In the genomic region with DNA sequence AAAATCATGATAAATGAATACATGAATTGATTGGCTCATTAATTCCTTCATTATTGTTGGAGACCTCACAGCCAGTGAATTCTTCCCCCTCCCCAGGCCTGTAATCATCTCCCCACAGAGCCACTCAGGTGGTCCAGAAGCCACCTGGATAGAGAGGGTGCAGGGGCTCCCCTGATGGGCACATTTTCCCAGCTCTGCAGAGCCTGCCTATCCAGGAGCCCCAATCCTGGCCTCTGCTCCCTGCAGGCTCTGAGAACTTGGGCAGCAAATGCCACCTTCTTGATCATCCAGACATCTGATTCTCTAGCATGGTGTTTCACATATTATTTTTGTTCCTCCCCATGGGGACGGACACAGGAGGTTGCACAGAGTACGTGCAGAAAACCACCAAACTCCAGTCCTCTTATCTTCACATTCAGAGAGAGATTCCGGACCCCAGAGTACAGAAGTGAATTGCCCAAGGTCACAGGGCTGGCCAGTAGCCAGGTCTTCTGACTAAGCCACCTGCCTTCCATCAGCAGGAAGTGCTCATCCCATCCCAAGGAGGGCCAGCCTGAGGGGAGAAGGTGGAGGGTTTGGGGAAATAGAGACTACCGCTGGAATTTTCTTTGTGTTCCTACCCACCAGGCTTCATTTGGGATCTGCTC, we compare ENCODE assay signal across 1 cellular context.
TF ChIP-seq lines count a peak whose summit lies in the region.

No MANE protein-coding gene starts in this region.

TF ChIP-seq in HepG2, 621 proteins besides CTCF, POLR2A, EP300 and RAD21 (continued from another document and continues in another):
- TF ChIP-seq, protein P1, sequence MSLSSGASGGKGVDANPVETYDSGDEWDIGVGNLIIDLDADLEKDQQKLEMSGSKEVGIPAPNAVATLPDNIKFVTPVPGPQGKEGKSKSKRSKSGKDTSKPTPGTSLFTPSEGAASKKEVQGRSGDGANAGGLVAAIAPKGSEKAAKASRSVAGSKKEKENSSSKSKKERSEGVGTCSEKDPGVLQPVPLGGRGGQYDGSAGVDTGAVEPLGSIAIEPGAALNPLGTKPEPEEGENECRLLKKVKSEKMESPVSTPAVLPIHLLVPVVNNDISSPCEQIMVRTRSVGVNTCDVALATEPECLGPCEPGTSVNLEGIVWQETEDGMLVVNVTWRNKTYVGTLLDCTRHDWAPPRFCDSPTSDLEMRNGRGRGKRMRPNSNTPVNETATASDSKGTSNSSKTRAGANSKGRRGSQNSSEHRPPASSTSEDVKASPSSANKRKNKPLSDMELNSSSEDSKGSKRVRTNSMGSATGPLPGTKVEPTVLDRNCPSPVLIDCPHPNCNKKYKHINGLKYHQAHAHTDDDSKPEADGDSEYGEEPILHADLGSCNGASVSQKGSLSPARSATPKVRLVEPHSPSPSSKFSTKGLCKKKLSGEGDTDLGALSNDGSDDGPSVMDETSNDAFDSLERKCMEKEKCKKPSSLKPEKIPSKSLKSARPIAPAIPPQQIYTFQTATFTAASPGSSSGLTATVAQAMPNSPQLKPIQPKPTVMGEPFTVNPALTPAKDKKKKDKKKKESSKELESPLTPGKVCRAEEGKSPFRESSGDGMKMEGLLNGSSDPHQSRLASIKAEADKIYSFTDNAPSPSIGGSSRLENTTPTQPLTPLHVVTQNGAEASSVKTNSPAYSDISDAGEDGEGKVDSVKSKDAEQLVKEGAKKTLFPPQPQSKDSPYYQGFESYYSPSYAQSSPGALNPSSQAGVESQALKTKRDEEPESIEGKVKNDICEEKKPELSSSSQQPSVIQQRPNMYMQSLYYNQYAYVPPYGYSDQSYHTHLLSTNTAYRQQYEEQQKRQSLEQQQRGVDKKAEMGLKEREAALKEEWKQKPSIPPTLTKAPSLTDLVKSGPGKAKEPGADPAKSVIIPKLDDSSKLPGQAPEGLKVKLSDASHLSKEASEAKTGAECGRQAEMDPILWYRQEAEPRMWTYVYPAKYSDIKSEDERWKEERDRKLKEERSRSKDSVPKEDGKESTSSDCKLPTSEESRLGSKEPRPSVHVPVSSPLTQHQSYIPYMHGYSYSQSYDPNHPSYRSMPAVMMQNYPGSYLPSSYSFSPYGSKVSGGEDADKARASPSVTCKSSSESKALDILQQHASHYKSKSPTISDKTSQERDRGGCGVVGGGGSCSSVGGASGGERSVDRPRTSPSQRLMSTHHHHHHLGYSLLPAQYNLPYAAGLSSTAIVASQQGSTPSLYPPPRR (CRISPR knock-in tag; IDR thresholded peaks at IDR 0.05; ENCODE audit: borderline replicate concordance): peak; percentile 33; the same call in 1 of the 2 replicates
- TF ChIP-seq RCOR2 (CRISPR knock-in tag; IDR thresholded peaks at IDR 0.05): peak; percentile 89; the same call in 1 of the 2 replicates
- 0 out of 2 replicates have a peak, but pooled peaks have one; percentile 27 for TF ChIP-seq NR2F2 (IDR thresholded peaks at IDR 0.05; ENCODE audit: borderline replicate concordance, low read depth)
- TF ChIP-seq TEAD3 (CRISPR knock-in tag; optimal IDR thresholded peaks at IDR 0.05; ENCODE audit: borderline replicate concordance): peak; percentile 36
- TF ChIP-seq KLF6 (CRISPR knock-in tag; IDR thresholded peaks at IDR 0.05): 0 out of 2 replicates have a peak, but pooled peaks have one; percentile 19
- peak; percentile 84 for TF ChIP-seq ZNF607 (CRISPR knock-in tag; IDR thresholded peaks at IDR 0.05; ENCODE audit: borderline replicate concordance)
- peak; percentile 65; the same call in 1 of the 2 replicates for TF ChIP-seq HOXA3 (CRISPR knock-in tag; IDR thresholded peaks at IDR 0.05)
- TF ChIP-seq CEBPG (CRISPR knock-in tag; IDR thresholded peaks at IDR 0.05): peak; percentile 68
- peak; percentile 77; the same call in 1 of the 2 replicates for TF ChIP-seq HMG20A (CRISPR knock-in tag; IDR thresholded peaks at IDR 0.05; ENCODE audit: borderline replicate concordance)
- TF ChIP-seq ATF1 (CRISPR knock-in tag; IDR thresholded peaks at IDR 0.05): peak; percentile 51; the same call in 1 of the 2 replicates
- 0 out of 2 replicates have a peak, but pooled peaks have one; percentile 14 for TF ChIP-seq ZSCAN20 (CRISPR knock-in tag; IDR thresholded peaks at IDR 0.05; ENCODE audit: borderline replicate concordance)
- peak; percentile 90 for TF ChIP-seq ZNF605 (CRISPR knock-in tag; IDR thresholded peaks at IDR 0.05)
- no peak for TF ChIP-seq NR1H2 (CRISPR knock-in tag; IDR thresholded peaks at IDR 0.05; ENCODE audit: borderline replicate concordance, low read depth)
- TF ChIP-seq RXRA (CRISPR knock-in tag; IDR thresholded peaks at IDR 0.05): peak; percentile 61; the same call in 1 of the 2 replicates
- no peak for TF ChIP-seq FOXK1 (CRISPR knock-in tag; IDR thresholded peaks at IDR 0.05; ENCODE audit: borderline replicate concordance, low read depth)
- TF ChIP-seq ZNF737 (CRISPR knock-in tag; IDR thresholded peaks at IDR 0.05; ENCODE audit: borderline replicate concordance): no peak
- TF ChIP-seq ELF1 (CRISPR knock-in tag; IDR thresholded peaks at IDR 0.05): peak; percentile 67
- TF ChIP-seq, protein P2, sequence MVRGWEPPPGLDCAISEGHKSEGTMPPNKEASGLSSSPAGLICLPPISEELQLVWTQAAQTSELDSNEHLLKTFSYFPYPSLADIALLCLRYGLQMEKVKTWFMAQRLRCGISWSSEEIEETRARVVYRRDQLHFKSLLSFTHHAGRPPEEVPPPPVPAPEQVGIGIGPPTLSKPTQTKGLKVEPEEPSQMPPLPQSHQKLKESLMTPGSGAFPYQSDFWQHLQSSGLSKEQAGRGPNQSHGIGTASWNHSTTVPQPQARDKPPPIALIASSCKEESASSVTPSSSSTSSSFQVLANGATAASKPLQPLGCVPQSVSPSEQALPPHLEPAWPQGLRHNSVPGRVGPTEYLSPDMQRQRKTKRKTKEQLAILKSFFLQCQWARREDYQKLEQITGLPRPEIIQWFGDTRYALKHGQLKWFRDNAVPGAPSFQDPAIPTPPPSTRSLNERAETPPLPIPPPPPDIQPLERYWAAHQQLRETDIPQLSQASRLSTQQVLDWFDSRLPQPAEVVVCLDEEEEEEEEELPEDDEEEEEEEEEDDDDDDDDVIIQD (CRISPR knock-in tag; IDR thresholded peaks at IDR 0.05; ENCODE audit: low read depth): peak; percentile 50; the same call in 1 of the 2 replicates
- TF ChIP-seq ZKSCAN8 (CRISPR knock-in tag; IDR thresholded peaks at IDR 0.05; ENCODE audit: borderline replicate concordance): peak; percentile 68; the same call in 1 of the 2 replicates
- TF ChIP-seq BORCS8-MEF2B (CRISPR knock-in tag; IDR thresholded peaks at IDR 0.05): no peak
- 0 out of 2 replicates have a peak, but pooled peaks have one; percentile 24 for TF ChIP-seq MIXL1 (CRISPR knock-in tag; IDR thresholded peaks at IDR 0.05)
- peak; percentile 96 for TF ChIP-seq ESRRA (CRISPR knock-in tag; IDR thresholded peaks at IDR 0.05; ENCODE audit: low read depth)
- peak; percentile 66 for TF ChIP-seq PHF21A (CRISPR knock-in tag; IDR thresholded peaks at IDR 0.05)
- no peak for TF ChIP-seq ZNF30 (CRISPR knock-in tag; IDR thresholded peaks at IDR 0.05)
- TF ChIP-seq FOXO1 (CRISPR knock-in tag; IDR thresholded peaks at IDR 0.05): peak; percentile 40; the same call in 1 of the 2 replicates
- TF ChIP-seq HDAC2 (CRISPR knock-in tag; IDR thresholded peaks at IDR 0.05): peak; percentile 88
- peak; percentile 94 for TF ChIP-seq PAXIP1 (CRISPR knock-in tag; conservative IDR thresholded peaks at IDR 0.05)
- TF ChIP-seq KDM6A (CRISPR knock-in tag; IDR thresholded peaks at IDR 0.05; ENCODE audit: low read depth): peak; percentile 28; the same call in 1 of the 2 replicates
- no peak for TF ChIP-seq DNMT1 (CRISPR knock-in tag; IDR thresholded peaks at IDR 0.05)
- peak; percentile 69; the same call in 1 of the 2 replicates for TF ChIP-seq RXRB (CRISPR knock-in tag; IDR thresholded peaks at IDR 0.05; ENCODE audit: borderline replicate concordance)
- TF ChIP-seq ZNF563 (CRISPR knock-in tag; IDR thresholded peaks at IDR 0.05): peak; percentile 48; the same call in 1 of the 2 replicates
- TF ChIP-seq ZNF350 (CRISPR knock-in tag; IDR thresholded peaks at IDR 0.05; ENCODE audit: borderline replicate concordance, low read depth): peak; percentile 42; the same call in 1 of the 2 replicates
- TF ChIP-seq ZNF788 (CRISPR knock-in tag; IDR thresholded peaks at IDR 0.05; ENCODE audit: borderline replicate concordance): peak; percentile 36; the same call in 1 of the 2 replicates
- peak; percentile 32; the same call in 1 of the 2 replicates for TF ChIP-seq TFDP2 (CRISPR knock-in tag; IDR thresholded peaks at IDR 0.05)
- TF ChIP-seq ZFP90 (CRISPR knock-in tag; IDR thresholded peaks at IDR 0.05; ENCODE audit: borderline replicate concordance): 0 out of 2 replicates have a peak, but pooled peaks have one; percentile 32
- TF ChIP-seq, protein P3, sequence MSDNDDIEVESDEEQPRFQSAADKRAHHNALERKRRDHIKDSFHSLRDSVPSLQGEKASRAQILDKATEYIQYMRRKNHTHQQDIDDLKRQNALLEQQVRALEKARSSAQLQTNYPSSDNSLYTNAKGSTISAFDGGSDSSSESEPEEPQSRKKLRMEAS (IDR thresholded peaks at IDR 0.05): peak; percentile 53
- TF ChIP-seq ZNF747 (CRISPR knock-in tag; IDR thresholded peaks at IDR 0.05; ENCODE audit: borderline replicate concordance): 0 out of 2 replicates have a peak, but pooled peaks have one; percentile 27
- TF ChIP-seq, protein P4, sequence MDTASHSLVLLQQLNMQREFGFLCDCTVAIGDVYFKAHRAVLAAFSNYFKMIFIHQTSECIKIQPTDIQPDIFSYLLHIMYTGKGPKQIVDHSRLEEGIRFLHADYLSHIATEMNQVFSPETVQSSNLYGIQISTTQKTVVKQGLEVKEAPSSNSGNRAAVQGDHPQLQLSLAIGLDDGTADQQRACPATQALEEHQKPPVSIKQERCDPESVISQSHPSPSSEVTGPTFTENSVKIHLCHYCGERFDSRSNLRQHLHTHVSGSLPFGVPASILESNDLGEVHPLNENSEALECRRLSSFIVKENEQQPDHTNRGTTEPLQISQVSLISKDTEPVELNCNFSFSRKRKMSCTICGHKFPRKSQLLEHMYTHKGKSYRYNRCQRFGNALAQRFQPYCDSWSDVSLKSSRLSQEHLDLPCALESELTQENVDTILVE (CRISPR knock-in tag; IDR thresholded peaks at IDR 0.05): 0 out of 2 replicates have a peak, but pooled peaks have one; percentile 34
- TF ChIP-seq, protein P5, sequence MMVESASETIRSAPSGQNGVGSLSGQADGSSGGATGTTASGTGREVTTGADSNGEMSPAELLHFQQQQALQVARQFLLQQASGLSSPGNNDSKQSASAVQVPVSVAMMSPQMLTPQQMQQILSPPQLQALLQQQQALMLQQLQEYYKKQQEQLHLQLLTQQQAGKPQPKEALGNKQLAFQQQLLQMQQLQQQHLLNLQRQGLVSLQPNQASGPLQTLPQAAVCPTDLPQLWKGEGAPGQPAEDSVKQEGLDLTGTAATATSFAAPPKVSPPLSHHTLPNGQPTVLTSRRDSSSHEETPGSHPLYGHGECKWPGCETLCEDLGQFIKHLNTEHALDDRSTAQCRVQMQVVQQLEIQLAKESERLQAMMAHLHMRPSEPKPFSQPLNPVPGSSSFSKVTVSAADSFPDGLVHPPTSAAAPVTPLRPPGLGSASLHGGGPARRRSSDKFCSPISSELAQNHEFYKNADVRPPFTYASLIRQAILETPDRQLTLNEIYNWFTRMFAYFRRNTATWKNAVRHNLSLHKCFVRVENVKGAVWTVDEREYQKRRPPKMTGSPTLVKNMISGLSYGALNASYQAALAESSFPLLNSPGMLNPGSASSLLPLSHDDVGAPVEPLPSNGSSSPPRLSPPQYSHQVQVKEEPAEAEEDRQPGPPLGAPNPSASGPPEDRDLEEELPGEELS (CRISPR knock-in tag; IDR thresholded peaks at IDR 0.05): peak; percentile 67; the same call in 1 of the 2 replicates
- no peak for TF ChIP-seq ZNF709 (CRISPR knock-in tag; IDR thresholded peaks at IDR 0.05)
- TF ChIP-seq ZNF746 (CRISPR knock-in tag; IDR thresholded peaks at IDR 0.05): peak; percentile 45; the same call in 1 of the 2 replicates
